ENCODE assay signal across 11 cellular contexts in genomic region chr17:40612510-40613244, GRCh38. TPM values are rescaled to one million over a fixed set of nuclear protein-coding genes. Genes with fewer than 3 reads are reported as not detected.
DNase-seq lines count a peak whose midpoint lies in the region; ATAC-seq and TF ChIP-seq lines count a peak whose summit lies in the region.
"Had no signal": no experiment of that assay in that cellular context is flagged by ENCODE, and none has a peak within 500 bp of the region (broad histone marks: within the 10 kb centered on the region; RNA-seq: fewer than 3 reads in every experiment).

No MANE protein-coding gene starts in this region.

- CTCF ChIA-PET in CD4-positive, alpha-beta T cell (lab: Charles Lee): interaction anchor here (0.7 to 17.1 kb wide), 4 partner anchors 9 to 79 kb away, joined by 3 to 288 read pairs (median 6); partner anchors contain the start of gene CCR7

- peaks cover 4% of the 10 kb centered on the region for H3F3A ChIP-seq in MM.1S (ENCODE audit: insufficient read depth, low read length)

- H3K36me3 Mint-ChIP-seq in CD4-positive, alpha-beta T cell (ENCODE audit: low read depth): no peaks in the 10 kb centered on the region

- WGBS in heart right ventricle, 2 donors: 76 to 77% methylated on average over 11 of the region's 11 CpGs

- ATAC-seq in CD4-positive, alpha-beta T cell (ENCODE audit: poor library complexity): peak; percentile 56
- ATAC-seq in mucosa of descending colon (peak; percentile 21), HG02763 (IDR thresholded peaks at IDR 0.05; ENCODE audit: unreplicated experiment) (no peak), heart right ventricle (no peak)

- no peak overlapping the region for H3K9ac ChIP-seq in MM.1S (ENCODE audit: low read length)

- H3K4me1 ChIP-seq in mucosa of descending colon (ENCODE audit: low read depth): peaks cover 6% of the 10 kb centered on the region
- no peaks in the 10 kb centered on the region for H3K4me1 ChIP-seq in uterus
- peaks cover 0 to 11% (median 0%) of the 10 kb centered on the region in 9 donors for H3K4me1 ChIP-seq in heart right ventricle
- H3K4me1 ChIP-seq in MM.1S (ENCODE audit: low read length): peaks cover 18% of the 10 kb centered on the region

- peak overlapping the region; percentile 99 for H3K27ac ChIP-seq in CD4-positive, alpha-beta T cell (ENCODE audit: low read depth, low read length)
- no peak overlapping the region for H3K27ac ChIP-seq in uterus
- H3K27ac ChIP-seq in heart right ventricle: peak overlapping the region in 1 of 10 donors; percentile 75
- no peak overlapping the region for H3K27ac ChIP-seq in MM.1S (ENCODE audit: low read length)

- POLR2A ChIA-PET in CD4-positive, alpha-beta T cell (lab: Charles Lee): interaction anchor here (0.8 to 29.4 kb wide), 10 partner anchors 10 to 96 kb away, joined by 3 to 1290 read pairs (median 4); partner anchors contain the start of gene CCR7

- no peak for TF ChIP-seq POLR2A in uterus (IDR thresholded peaks at IDR 0.05)

- H3K9me2 ChIP-seq in MM.1S (replicated peaks; ENCODE audit: insufficient read depth, low read length): no peaks in the 10 kb centered on the region

- no peaks in the 10 kb centered on the region for H4K20me1 ChIP-seq in MM.1S (ENCODE audit: insufficient read depth, low read length)

- H3K27me3 Mint-ChIP-seq in CD4-positive, alpha-beta T cell: no peaks in the 10 kb centered on the region

- intact Hi-C loops in CD4-positive, alpha-beta T cell (cut with DNase I, micrococcal nuclease): loop anchor here in 1 of 2 experiments (1.0 to 5.0 kb wide), 6 partner anchors 9 to 255 kb away; partner anchors contain the start of gene CCR7
- intact Hi-C loops in mucosa of descending colon (cut with DNase I, micrococcal nuclease): no loop called here
- intact Hi-C loops in uterus (cut with DNase I; ENCODE audit: low total_unique reads): no loop called here
- intact Hi-C loops in heart right ventricle (cut with DNase I): loop anchor here in 2 of 10 donors (10.0 kb wide), 2 partner anchors 182 to 1052 kb away; partner anchors contain the start of gene KRT28 (in 1 of the 2)

- no peak overlapping the region for H2AFZ ChIP-seq in MM.1S (ENCODE audit: low read length)

- peaks cover 91% of the 10 kb centered on the region for H3K4me1 Mint-ChIP-seq in CD4-positive, alpha-beta T cell (ENCODE audit: low read depth)

- no peak overlapping the region for H3K4me3 ChIP-seq in mucosa of descending colon
- H3K4me3 ChIP-seq in uterus: no peak overlapping the region
- no peak overlapping the region for H3K4me3 ChIP-seq in heart right ventricle
- H3K4me3 ChIP-seq in MM.1S (ENCODE audit: low read length): no peak overlapping the region

- no peaks in the 10 kb centered on the region for H3K36me3 ChIP-seq in mucosa of descending colon (ENCODE audit: low read depth)
- no peaks in the 10 kb centered on the region for H3K36me3 ChIP-seq in uterus
- no peaks in the 10 kb centered on the region for H3K36me3 ChIP-seq in heart right ventricle
- no peaks in the 10 kb centered on the region for H3K36me3 ChIP-seq in MM.1S (replicated peaks; ENCODE audit: insufficient read depth, low read length)

- peak; percentile 71 to 94 (median 82) for DNase-seq in CD4-positive, alpha-beta T cell
- peak; percentile 44 for DNase-seq in activated CD4-positive, CD25-positive, alpha-beta regulatory T cell treated with anti-CD3 and anti-CD28 coated beads, Interleukin-2, amount 50 U/mL, for 16 hours (ENCODE audit: low read depth, low spot score)
- peak; percentile 66 for DNase-seq in activated naive CD4-positive, alpha-beta T cell treated with anti-CD3 and anti-CD28 coated beads, Interleukin-2, amount 50 U/mL, for 16 hours
- no peak for DNase-seq in mucosa of descending colon
- DNase-seq in uterus: no peak
- DNase-seq in heart right ventricle: no peak
- DNase-seq in MM.1S: no peak
- DNase-seq: AML-193, kidney, substantia nigra had no signal

- H3K9me3 ChIP-seq in CD4-positive, alpha-beta T cell (ENCODE audit: control insufficient read depth, low read length): no peaks in the 10 kb centered on the region
- H3K9me3 ChIP-seq in mucosa of descending colon (no peaks in the 10 kb centered on the region), uterus (no peaks in the 10 kb centered on the region), heart right ventricle (no peaks in the 10 kb centered on the region), MM.1S (replicated peaks; ENCODE audit: insufficient read depth, low read length) (no peaks in the 10 kb centered on the region)

- H3K4me3 Mint-ChIP-seq in CD4-positive, alpha-beta T cell: peak overlapping the region; percentile 80

- no peaks in the 10 kb centered on the region for H3K9me3 Mint-ChIP-seq in CD4-positive, alpha-beta T cell

- TF ChIP-seq CTCF in CD4-positive, alpha-beta T cell (IDR thresholded peaks at IDR 0.05): no peak
- TF ChIP-seq CTCF in mucosa of descending colon (IDR thresholded peaks at IDR 0.05) (no peak), uterus (IDR thresholded peaks at IDR 0.05) (no peak), heart right ventricle (IDR thresholded peaks at IDR 0.05) (no peak), MM.1S (IDR thresholded peaks at IDR 0.05; ENCODE audit: low read length) (no peak)

- peak overlapping the region; percentile 98 for H3K27ac Mint-ChIP-seq in CD4-positive, alpha-beta T cell

- H3K4me2 ChIP-seq in MM.1S (ENCODE audit: low read depth, low read length): no peak overlapping the region

- H3K27me3 ChIP-seq in CD4-positive, alpha-beta T cell (ENCODE audit: control insufficient read depth, insufficient read depth, low read length): no peaks in the 10 kb centered on the region
- H3K27me3 ChIP-seq in uterus (no peaks in the 10 kb centered on the region), heart right ventricle (peaks cover 4 to 36% (median 9%) of the 10 kb centered on the region in 7 donors), MM.1S (replicated peaks; ENCODE audit: insufficient read depth, low read length) (no peaks in the 10 kb centered on the region)

- no peaks in the 10 kb centered on the region for H3K79me2 ChIP-seq in MM.1S (ENCODE audit: low read length)

RNA-seq across cellular contexts. Expression of gene SMARCE1, which starts 34.9 kb away (rescaled TPM):
- total RNA-seq in CD4-positive, alpha-beta T cell: 10 to 100 TPM; 65.4 to 68.6 TPM
- total RNA-seq in mucosa of descending colon (10 to 100 TPM; 72.0 to 93.8 (median 87.9) TPM), uterus (100 to 1,000 TPM; 109 to 401 (median 159) TPM), heart right ventricle (10 to 100 TPM; 57.8 to 85.5 (median 68.8) TPM)
- 10 to 100 TPM; 48.6 to 50.9 TPM for polyA plus RNA-seq in heart right ventricle

RNA-seq across cellular contexts. Expression of gene CCR7, which starts 47.4 kb away (rescaled TPM):
- total RNA-seq in CD4-positive, alpha-beta T cell: 100 to 1,000 TPM; 170 to 180 TPM
- total RNA-seq in mucosa of descending colon: 1 to 10 TPM in 1 of 3 donors, under 1 TPM in 2; 0.44 to 3.2 (median 0.87) TPM
- under 1 TPM in 1 of 4 donors, not detected in 3; 0.14 TPM for total RNA-seq in uterus
- total RNA-seq in heart right ventricle: 1 to 10 TPM in 1 of 10 donors, under 1 TPM in 3, not detected in 6; 0.10 to 1.7 (median 0.48) TPM
- polyA plus RNA-seq in heart right ventricle: under 1 TPM in 1 of 2 donors, not detected in 1; 0.46 TPM

RNA-seq across cellular contexts. Expression of gene KRT222, which starts 52.3 kb away (rescaled TPM):
- not detected for total RNA-seq in CD4-positive, alpha-beta T cell
- total RNA-seq in mucosa of descending colon (1 to 10 TPM in 1 of 3 donors, under 1 TPM in 1, not detected in 1; 0.43 to 1.0 TPM), uterus (1 to 10 TPM in 3 of 4 donors, not detected in 1; 1.6 to 4.2 (median 2.6) TPM), heart right ventricle (under 1 TPM in 3 of 10 donors, not detected in 7; 0.12 to 0.57 (median 0.21) TPM)
- under 1 TPM; 0.07 to 0.22 TPM for polyA plus RNA-seq in heart right ventricle

Comparison
In these comparisons a context has a peak if more than half of its experiments do, and no peak if none do; other contexts are left out.
1. ATAC-seq: peak in CD4-positive, alpha-beta T cell (single experiment) and mucosa of descending colon (single experiment); none in HG02763 (single experiment) and heart right ventricle (0 of 8).
2. DNase-seq: peak in CD4-positive, alpha-beta T cell (10 of 10), activated CD4-positive, CD25-positive, alpha-beta regulatory T cell treated with anti-CD3 and anti-CD28 coated beads, Interleukin-2, amount 50 U/mL, for 16 hours (single experiment) and activated naive CD4-positive, alpha-beta T cell treated with anti-CD3 and anti-CD28 coated beads, Interleukin-2, amount 50 U/mL, for 16 hours (single experiment); none in mucosa of descending colon (0 of 3), uterus (0 of 2), heart right ventricle (0 of 2) and MM.1S (single experiment).
3. RNA of gene CCR7, which starts 47.4 kb away (total RNA-seq): 170 to 180 TPM in CD4-positive, alpha-beta T cell; 0.44 to 3.2 TPM in mucosa of descending colon, 0.10 to 1.7 TPM in heart right ventricle and 0.14 TPM in uterus; every median in the first group is over 10 times any median in the second.